Comparison of ENCODE assay signal across 19 cellular contexts in the genomic region with DNA sequence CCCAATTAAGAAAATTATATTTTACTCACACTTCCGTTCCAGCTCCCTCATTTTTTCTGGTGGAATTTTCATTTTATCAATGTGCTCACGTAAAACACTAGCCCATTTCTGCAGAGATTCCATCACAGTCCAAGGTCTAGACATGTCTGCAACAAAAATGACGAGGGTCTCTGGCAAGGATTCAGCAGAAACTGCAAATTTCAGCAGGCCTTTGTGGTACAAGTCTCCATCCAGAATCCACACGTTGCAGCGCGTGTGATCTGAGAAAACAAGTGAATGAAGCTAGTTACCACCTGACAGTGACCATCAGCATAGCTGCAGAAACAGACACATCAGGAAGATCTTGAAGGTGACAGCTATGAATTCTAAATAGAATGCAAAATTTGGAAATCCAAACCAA. TPM values are rescaled to one million over a fixed set of nuclear protein-coding genes. Genes with fewer than 3 reads are reported as not detected.
DNase-seq lines count a peak whose midpoint lies in the region; ATAC-seq, FAIRE-seq and TF ChIP-seq lines count a peak whose summit lies in the region.
"Had no signal": no experiment of that assay in that cellular context is flagged by ENCODE, and none has a peak within 500 bp of the region (broad histone marks: within the 10 kb centered on the region; RNA-seq: fewer than 3 reads in every experiment).

No MANE protein-coding gene starts in this region.

- intact Hi-C loops in heart right ventricle (cut with DNase I): loop anchor here in 1 of 10 donors (5.0 kb wide), 1 partner anchor 135 kb away; no protein-coding TSS in a partner anchor
- intact Hi-C loops in left cardiac atrium (cut with DNase I): no loop called here
- intact Hi-C loops in endothelial cell of umbilical vein (cut with micrococcal nuclease): loop anchor here (5.0 kb wide), 3 partner anchors 80 to 335 kb away; no protein-coding TSS in a partner anchor
- intact Hi-C loops in transverse colon (cut with DNase I; ENCODE audit: low total_unique reads): no loop called here

- peaks cover 62% of the 10 kb centered on the region for H3K79me2 ChIP-seq in endothelial cell of umbilical vein (ENCODE audit: control insufficient read depth, insufficient read depth, low read length)
- H3K79me2 ChIP-seq in osteoblast (ENCODE audit: insufficient read depth, low read length): peaks cover 76% of the 10 kb centered on the region

- POLR2A ChIA-PET in endothelial cell of umbilical vein (lab: Charles Lee): interaction anchor here (0.7 to 1.0 kb wide), 3 partner anchors 13 to 125 kb away, joined by 4 to 11 read pairs (median 5); a partner anchor contains a TSS

- BruUV-seq in endothelial cell of umbilical vein (replicated peaks; lab: Mats Ljungman, UMichigan): no TSS peak

- no peak overlapping the region for H2AFZ ChIP-seq in endothelial cell of umbilical vein (ENCODE audit: low read depth, low read length)
- H2AFZ ChIP-seq in osteoblast (ENCODE audit: low read length): no peak overlapping the region

- ATAC-seq in heart right ventricle (no peak), left cardiac atrium (no peak), HG02759 (IDR thresholded peaks at IDR 0.05; ENCODE audit: unreplicated experiment) (no peak)
- ATAC-seq: left colon had no signal

- 53 to 56% methylated on average over 6 of the region's 6 CpGs for WGBS in heart right ventricle, 2 donors
- WGBS in transverse colon (ENCODE audit: low coverage in 1 of 2), 2 donors: 71 to 74% methylated on average over 2 to 6 of the region's 6 CpGs

- no peak for DNase-seq in heart right ventricle
- no peak for DNase-seq in left cardiac atrium
- DNase-seq in endothelial cell of umbilical vein (ENCODE audit: low read depth, low spot score): no peak
- DNase-seq in osteoblast (ENCODE audit: insufficient read length, low spot score, missing footprints): no peak
- no peak for DNase-seq in transverse colon
- no peak for DNase-seq in activated naive CD4-positive, alpha-beta T cell (lab: John Stamatoyannopoulos, UW)
- no peak for DNase-seq in NCI-H524 (lab: John Stamatoyannopoulos, UW)
- DNase-seq: DMS53, HCEC 1CT, left colon, NCI-H1436 treated with DMSO at 0.1 percent for 48 hours, NCI-H69, posterior cingulate gyrus, SIG-M5, trophoblast cell had no signal

- no peaks in the 10 kb centered on the region for H3K9me1 ChIP-seq in endothelial cell of umbilical vein (replicated peaks; ENCODE audit: control insufficient read depth, extremely low read depth, insufficient read depth, low read length)

- no peak for TF ChIP-seq CTCF in heart right ventricle (IDR thresholded peaks at IDR 0.05)
- no peak for TF ChIP-seq CTCF in endothelial cell of umbilical vein (IDR thresholded peaks at IDR 0.05; ENCODE audit: extremely low read depth in 1 of 2, insufficient read depth in 1 of 2, low read depth in 1 of 2, low read length in 2 of 2)
- no peak for TF ChIP-seq CTCF in osteoblast (IDR thresholded peaks at IDR 0.05; ENCODE audit: extremely low read depth, low read depth, low read length)
- no peak for TF ChIP-seq CTCF in transverse colon (IDR thresholded peaks at IDR 0.05)

- peaks cover 27 to 71% (median 50%) of the 10 kb centered on the region in 9 donors for H3K4me1 ChIP-seq in heart right ventricle
- peaks cover 34% of the 10 kb centered on the region for H3K4me1 ChIP-seq in endothelial cell of umbilical vein (ENCODE audit: control insufficient read depth, extremely low read depth, insufficient read depth, low read length)
- peaks cover 29% of the 10 kb centered on the region for H3K4me1 ChIP-seq in osteoblast (ENCODE audit: insufficient read depth, low read length)
- H3K4me1 ChIP-seq in transverse colon: peaks cover 34 to 57% (median 45%) of the 10 kb centered on the region in 4 donors

- no peak for TF ChIP-seq EP300 in transverse colon (IDR thresholded peaks at IDR 0.05; ENCODE audit: low read depth)

- H4K20me1 ChIP-seq in endothelial cell of umbilical vein (replicated peaks; ENCODE audit: control insufficient read depth, extremely low read depth, insufficient read depth, low read length): no peaks in the 10 kb centered on the region
- peaks cover 61% of the 10 kb centered on the region for H4K20me1 ChIP-seq in osteoblast (ENCODE audit: insufficient read depth, low read length)

- H3K4me2 ChIP-seq in endothelial cell of umbilical vein (ENCODE audit: insufficient read depth, low read length): peak overlapping the region; percentile 68
- H3K4me2 ChIP-seq in osteoblast (ENCODE audit: insufficient read depth, low read length): peak overlapping the region; percentile 54

- dilution Hi-C loops in endothelial cell of umbilical vein (cut with MboI; ENCODE audit: extremely low pct_ligation_motif_present, low sequenced_read_pairs): no loop called here

- peak overlapping the region; percentile 70 to 93 (median 83) for H3K27ac ChIP-seq in heart right ventricle
- H3K27ac ChIP-seq in endothelial cell of umbilical vein (ENCODE audit: insufficient read depth, low read depth, low read length): peak overlapping the region; percentile 97
- H3K27ac ChIP-seq in osteoblast (ENCODE audit: low read depth, low read length): peak overlapping the region; percentile 75
- H3K27ac ChIP-seq in transverse colon: peak overlapping the region; percentile 84 to 90 (median 88)

- H3K36me3 ChIP-seq in heart right ventricle: peaks cover 0 to 96% (median 10%) of the 10 kb centered on the region in 9 donors
- H3K36me3 ChIP-seq in endothelial cell of umbilical vein (ENCODE audit: control insufficient read depth in 2 of 2, extremely low read depth in 1 of 2, insufficient read depth in 2 of 2, low read length in 2 of 2): peaks cover 16 to 27% of the 10 kb centered on the region in 2 experiments
- H3K36me3 ChIP-seq in osteoblast (ENCODE audit: insufficient read depth, low read length): peaks cover 83% of the 10 kb centered on the region
- H3K36me3 ChIP-seq in transverse colon: peaks cover 0 to 20% (median 8%) of the 10 kb centered on the region in 4 donors

- H3K9me3 ChIP-seq in heart right ventricle: no peaks in the 10 kb centered on the region
- no peaks in the 10 kb centered on the region for H3K9me3 ChIP-seq in endothelial cell of umbilical vein (replicated peaks; ENCODE audit: control insufficient read depth, insufficient read depth, low read length)
- H3K9me3 ChIP-seq in osteoblast (ENCODE audit: low read depth, low read length): no peaks in the 10 kb centered on the region
- no peaks in the 10 kb centered on the region for H3K9me3 ChIP-seq in transverse colon

- in situ Hi-C loops in transverse colon (cut with MboI; ENCODE audit: low pct_ligation_motif_present in 1 of 4, low pct_unique_long_range_greater_than_20kb in 1 of 4, low sequenced_read_pairs in 3 of 4): no loop called here

- CTCF ChIA-PET in endothelial cell of umbilical vein (lab: Charles Lee): interaction anchor here (0.9 to 4.3 kb wide), 10 partner anchors 9 to 134 kb away, joined by 3 to 69 read pairs (median 20); a partner anchor contains a TSS

- H3K9ac ChIP-seq in endothelial cell of umbilical vein (replicated peaks; ENCODE audit: extremely low read depth, insufficient read depth, low read length): peak overlapping the region; percentile 91

- TF ChIP-seq POLR2A in endothelial cell of umbilical vein (IDR thresholded peaks at IDR 0.05; ENCODE audit: low read depth, low read length) (no peak), transverse colon (IDR thresholded peaks at IDR 0.05) (no peak)

- no peaks in the 10 kb centered on the region for H3K27me3 ChIP-seq in heart right ventricle
- no peaks in the 10 kb centered on the region for H3K27me3 ChIP-seq in endothelial cell of umbilical vein (ENCODE audit: control insufficient read depth in 2 of 2, insufficient read depth in 2 of 2, low read length in 2 of 2)
- H3K27me3 ChIP-seq in osteoblast (ENCODE audit: insufficient read depth, low read length): no peaks in the 10 kb centered on the region
- H3K27me3 ChIP-seq in transverse colon: no peaks in the 10 kb centered on the region
- H3K27me3 ChIP-seq: cardiac muscle cell had no signal

- peak; percentile 67 for FAIRE-seq in endothelial cell of umbilical vein (lab: Jason Lieb, UNC)

- peak overlapping the region in 2 of 10 donors; percentile 6 to 20 for H3K4me3 ChIP-seq in heart right ventricle
- H3K4me3 ChIP-seq in endothelial cell of umbilical vein (replicated peaks in 1 of 3; ENCODE audit: insufficient read depth in 1 of 3, low read depth in 1 of 3, low read length in 3 of 3): no peak overlapping the region
- no peak overlapping the region for H3K4me3 ChIP-seq in osteoblast (ENCODE audit: insufficient read depth, low read length)
- no peak overlapping the region for H3K4me3 ChIP-seq in transverse colon
- H3K4me3 ChIP-seq: cardiac muscle cell had no signal

RNA-seq across cellular contexts. Expression of a gene that starts 9.0 kb away (rescaled TPM):
- total RNA-seq in heart right ventricle (100 to 1,000 TPM in 2 of 10 donors, 10 to 100 TPM in 8; 70.4 to 109 (median 89.0) TPM), left cardiac atrium (10 to 100 TPM; 81.6 to 90.6 TPM), endothelial cell of umbilical vein (156 and 159 TPM in 2 replicates), osteoblast (157 and 183 TPM in 2 replicates), transverse colon (100 to 1,000 TPM; 199 to 393 (median 284) TPM)
- polyA plus RNA-seq in heart right ventricle (10 to 100 TPM; 27.2 to 53.9 TPM), endothelial cell of umbilical vein (51.2 and 110 TPM in 2 replicates)
- polyA plus RNA-seq in endothelial cell of umbilical vein (2011; cell fraction: cytosol; rRNA removed): 53.9 and 54.1 TPM in 2 replicates
- 349 and 417 TPM in 2 replicates for polyA plus RNA-seq in endothelial cell of umbilical vein (2011; cell fraction: nucleus; rRNA removed)
- 90.8 and 106 TPM in 2 replicates for polyA plus RNA-seq in endothelial cell of umbilical vein (2012)
- polyA minus RNA-seq in endothelial cell of umbilical vein: 138 and 184 TPM in 2 replicates
- 21.7 TPM for polyA minus RNA-seq in endothelial cell of umbilical vein (2011; cell fraction: cytosol; rRNA and poly(A)+ RNA removed)
- polyA minus RNA-seq in endothelial cell of umbilical vein (2011; cell fraction: nucleus; rRNA and poly(A)+ RNA removed): 152 and 197 TPM in 2 replicates

RNA-seq across cellular contexts. Expression of a gene that starts 45.9 kb away (rescaled TPM):
- total RNA-seq in heart right ventricle (10 to 100 TPM in 8 of 10 donors, 1 to 10 TPM in 2; 7.3 to 14.6 (median 12.1) TPM), left cardiac atrium (10 to 100 TPM; 14.4 to 15.1 TPM), endothelial cell of umbilical vein (8.5 and 9.0 TPM in 2 replicates), osteoblast (42.7 and 52.5 TPM in 2 replicates), transverse colon (100 to 1,000 TPM in 3 of 4 donors, 10 to 100 TPM in 1; 77.0 to 167 (median 163) TPM)
- polyA plus RNA-seq in heart right ventricle (1 to 10 TPM; 4.5 to 4.6 TPM), endothelial cell of umbilical vein (7.1 and 10.7 TPM in 2 replicates)
- polyA plus RNA-seq in endothelial cell of umbilical vein (2011; cell fraction: cytosol; rRNA removed): 5.8 and 7.0 TPM in 2 replicates
- 18.6 and 21.6 TPM in 2 replicates for polyA plus RNA-seq in endothelial cell of umbilical vein (2011; cell fraction: nucleus; rRNA removed)
- polyA plus RNA-seq in endothelial cell of umbilical vein (2012): 6.8 and 10.7 TPM in 2 replicates
- polyA minus RNA-seq in endothelial cell of umbilical vein: 19.7 and 21.4 TPM in 2 replicates
- polyA minus RNA-seq in endothelial cell of umbilical vein (2011; cell fraction: cytosol; rRNA and poly(A)+ RNA removed): 28.7 TPM
- polyA minus RNA-seq in endothelial cell of umbilical vein (2011; cell fraction: nucleus; rRNA and poly(A)+ RNA removed): 9.9 and 10.6 TPM in 2 replicates

RNA-seq across cellular contexts. Expression of a gene that starts 59.0 kb away (rescaled TPM):
- total RNA-seq in heart right ventricle (under 1 TPM in 1 of 10 donors, not detected in 9; 0.12 TPM), left cardiac atrium (not detected), endothelial cell of umbilical vein (not detected in 2 replicates), osteoblast (0.29 and 0.36 TPM in 2 replicates), transverse colon (under 1 TPM in 1 of 4 donors, not detected in 3; 0.32 TPM)
- polyA plus RNA-seq in heart right ventricle (not detected), endothelial cell of umbilical vein (not detected in 2 replicates)
- polyA plus RNA-seq in endothelial cell of umbilical vein (2011; cell fraction: cytosol; rRNA removed): not detected in 2 replicates
- polyA plus RNA-seq in endothelial cell of umbilical vein (2011; cell fraction: nucleus; rRNA removed): 0.14 TPM in 1 of 2 replicates, not detected in the other
- polyA plus RNA-seq in endothelial cell of umbilical vein (2012): not detected in 2 replicates
- polyA minus RNA-seq in endothelial cell of umbilical vein: not detected in 2 replicates
- not detected for polyA minus RNA-seq in endothelial cell of umbilical vein (2011; cell fraction: cytosol; rRNA and poly(A)+ RNA removed)
- not detected in 2 replicates for polyA minus RNA-seq in endothelial cell of umbilical vein (2011; cell fraction: nucleus; rRNA and poly(A)+ RNA removed)
- total RNA-seq: cardiac muscle cell, fibroblast of villous mesenchyme had no signal
- polyA plus RNA-seq: AG04450, cardiac muscle cell had no signal
